Comparison of ENCODE assay signal across 17 cellular contexts in the genomic region with DNA sequence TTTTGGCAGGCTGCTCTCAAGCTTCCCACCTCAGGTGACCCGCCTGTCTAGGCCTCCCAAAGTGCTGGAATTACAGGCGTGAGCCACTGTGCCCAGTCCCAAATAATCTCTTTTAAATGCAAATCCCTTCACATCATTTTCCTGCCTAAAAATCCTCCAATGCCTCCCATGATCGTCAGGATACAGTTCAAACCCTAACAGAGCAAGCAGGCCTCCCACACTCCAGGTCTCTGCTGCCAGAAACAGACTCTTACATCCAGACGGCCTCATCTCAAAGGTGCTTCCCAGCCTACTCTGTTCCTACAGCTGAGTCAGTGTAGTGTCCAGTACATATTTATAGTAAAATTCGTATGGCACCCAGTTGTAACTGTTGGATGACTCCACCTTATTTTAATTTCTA. TPM values are rescaled to one million over a fixed set of nuclear protein-coding genes. Genes with fewer than 3 reads are reported as not detected.
A peak's percentile ranks its signal among the peaks of the same experiment; 100 is the strongest.
DNase-seq lines count a peak whose midpoint lies in the region; ATAC-seq lines count a peak whose summit lies in the region.
"Had no signal": no experiment of that assay in that cellular context is flagged by ENCODE, and none has a peak within 500 bp of the region (broad histone marks: within the 10 kb centered on the region; RNA-seq: fewer than 3 reads in every experiment).

No MANE protein-coding gene starts in this region.

- ATAC-seq in activated naive CD8-positive, alpha-beta T cell treated with anti-CD3 and anti-CD28 coated beads, Interleukin-2, amount 50 U/mL, for 24 hours: no peak
- ATAC-seq in T-helper 17 cell (no peak), left lobe of liver (no peak), HG03469 (IDR thresholded peaks at IDR 0.05; ENCODE audit: unreplicated experiment) (no peak)
- no peak for ATAC-seq in natural killer cell treated with Interleukin-12 subunit alpha and Interleukin-12 subunit beta and Interleukin-15 and Interleukin-18, amount 100 ng/mL, for 72 hours
- ATAC-seq: GM12878, GM23338 had no signal

- no peaks in the 10 kb centered on the region for H3K9me3 Mint-ChIP-seq in activated naive CD8-positive, alpha-beta T cell treated with anti-CD3 and anti-CD28 coated beads, Interleukin-2, amount 50 U/mL, for 24 hours
- H3K9me3 Mint-ChIP-seq in activated naive CD8-positive, alpha-beta T cell treated with anti-CD3 and anti-CD28 coated beads for 36 hours: no peaks in the 10 kb centered on the region
- no peaks in the 10 kb centered on the region for H3K9me3 Mint-ChIP-seq in natural killer cell treated with Interleukin-12 subunit alpha and Interleukin-12 subunit beta and Interleukin-15 and Interleukin-18, amount 100 ng/mL, for 72 hours
- H3K9me3 Mint-ChIP-seq: CD4-positive, alpha-beta T cell; GM23338 had no signal

- H3K4me1 Mint-ChIP-seq in activated naive CD8-positive, alpha-beta T cell treated with anti-CD3 and anti-CD28 coated beads, Interleukin-2, amount 50 U/mL, for 24 hours: peaks cover 24% of the 10 kb centered on the region
- H3K4me1 Mint-ChIP-seq in activated naive CD8-positive, alpha-beta T cell treated with anti-CD3 and anti-CD28 coated beads for 36 hours: peaks cover 19% of the 10 kb centered on the region
- H3K4me1 Mint-ChIP-seq in T-helper 17 cell: peaks cover 13% of the 10 kb centered on the region
- H3K4me1 Mint-ChIP-seq in natural killer cell treated with Interleukin-12 subunit alpha and Interleukin-12 subunit beta and Interleukin-15 and Interleukin-18, amount 100 ng/mL, for 72 hours (ENCODE audit: low read depth in 2 of 2): peaks cover 0 to 4% of the 10 kb centered on the region in 2 donors
- H3K4me1 Mint-ChIP-seq: GM23338 had no signal

- H3K9me3 ChIP-seq in T-helper 17 cell (ENCODE audit: control insufficient read depth, low read length, poor library complexity, severe bottlenecking): no peaks in the 10 kb centered on the region

- DNase-seq in activated naive CD8-positive, alpha-beta T cell treated with anti-CD3 and anti-CD28 coated beads, Interleukin-2, amount 50 U/mL, for 24 hours: no peak
- no peak for DNase-seq in activated naive CD8-positive, alpha-beta T cell treated with anti-CD3 and anti-CD28 coated beads for 36 hours
- DNase-seq in T-helper 17 cell (no peak), left lobe of liver (ENCODE audit: low spot score) (peak; percentile 15), cortex of kidney (lab: John Stamatoyannopoulos, UW) (no peak)
- no peak for DNase-seq in natural killer cell treated with Interleukin-12 subunit alpha and Interleukin-12 subunit beta and Interleukin-15 and Interleukin-18, amount 100 ng/mL, for 72 hours (ENCODE audit: low spot score)
- DNase-seq: C1 segment of cervical spinal cord; Calu3; CD4-positive, alpha-beta T cell; DMS 273 treated with DMSO at 0.1 percent for 48 hours; DMS79; H7 had no signal

- H3K27ac Mint-ChIP-seq in activated naive CD8-positive, alpha-beta T cell treated with anti-CD3 and anti-CD28 coated beads, Interleukin-2, amount 50 U/mL, for 24 hours: peak overlapping the region; percentile 19
- no peak overlapping the region for H3K27ac Mint-ChIP-seq in activated naive CD8-positive, alpha-beta T cell treated with anti-CD3 and anti-CD28 coated beads for 36 hours
- H3K27ac Mint-ChIP-seq in T-helper 17 cell: peak overlapping the region; percentile 9
- no peak overlapping the region for H3K27ac Mint-ChIP-seq in natural killer cell treated with Interleukin-12 subunit alpha and Interleukin-12 subunit beta and Interleukin-15 and Interleukin-18, amount 100 ng/mL, for 72 hours
- H3K27ac Mint-ChIP-seq: B cell; CD4-positive, alpha-beta T cell; GM23338 had no signal

- H3K4me3 Mint-ChIP-seq in activated naive CD8-positive, alpha-beta T cell treated with anti-CD3 and anti-CD28 coated beads, Interleukin-2, amount 50 U/mL, for 24 hours: no peak overlapping the region
- no peak overlapping the region for H3K4me3 Mint-ChIP-seq in activated naive CD8-positive, alpha-beta T cell treated with anti-CD3 and anti-CD28 coated beads for 36 hours
- no peak overlapping the region for H3K4me3 Mint-ChIP-seq in T-helper 17 cell
- no peak overlapping the region for H3K4me3 Mint-ChIP-seq in natural killer cell treated with Interleukin-12 subunit alpha and Interleukin-12 subunit beta and Interleukin-15 and Interleukin-18, amount 100 ng/mL, for 72 hours
- H3K4me3 Mint-ChIP-seq: B cell; CD4-positive, alpha-beta T cell; GM23338 had no signal

- peaks cover 4% of the 10 kb centered on the region for H3K36me3 Mint-ChIP-seq in activated naive CD8-positive, alpha-beta T cell treated with anti-CD3 and anti-CD28 coated beads, Interleukin-2, amount 50 U/mL, for 24 hours (ENCODE audit: low read depth)
- H3K36me3 Mint-ChIP-seq in activated naive CD8-positive, alpha-beta T cell treated with anti-CD3 and anti-CD28 coated beads for 36 hours: peaks cover 6% of the 10 kb centered on the region
- H3K36me3 Mint-ChIP-seq in T-helper 17 cell (ENCODE audit: low read depth): peaks cover 7% of the 10 kb centered on the region
- no peaks in the 10 kb centered on the region for H3K36me3 Mint-ChIP-seq in natural killer cell treated with Interleukin-12 subunit alpha and Interleukin-12 subunit beta and Interleukin-15 and Interleukin-18, amount 100 ng/mL, for 72 hours

- no peaks in the 10 kb centered on the region for H3K27me3 Mint-ChIP-seq in activated naive CD8-positive, alpha-beta T cell treated with anti-CD3 and anti-CD28 coated beads, Interleukin-2, amount 50 U/mL, for 24 hours
- H3K27me3 Mint-ChIP-seq in activated naive CD8-positive, alpha-beta T cell treated with anti-CD3 and anti-CD28 coated beads for 36 hours: no peaks in the 10 kb centered on the region
- H3K27me3 Mint-ChIP-seq in T-helper 17 cell: no peaks in the 10 kb centered on the region
- H3K27me3 Mint-ChIP-seq in natural killer cell treated with Interleukin-12 subunit alpha and Interleukin-12 subunit beta and Interleukin-15 and Interleukin-18, amount 100 ng/mL, for 72 hours: no peaks in the 10 kb centered on the region
- H3K27me3 Mint-ChIP-seq: B cell; CD4-positive, alpha-beta T cell had no signal

RNA-seq across cellular contexts. Expression of a gene that starts 8.3 kb away (rescaled TPM):
- 10 to 100 TPM; 18.6 to 20.5 TPM for total RNA-seq in activated naive CD8-positive, alpha-beta T cell treated with anti-CD3 and anti-CD28 coated beads for 36 hours
- total RNA-seq in T-helper 17 cell (10 to 100 TPM; 17.1 to 17.5 TPM), left lobe of liver (21.4 TPM)
- 10 to 100 TPM; 13.7 to 16.3 TPM for total RNA-seq in natural killer cell treated with Interleukin-12 subunit alpha and Interleukin-12 subunit beta and Interleukin-15 and Interleukin-18, amount 100 ng/mL, for 72 hours

RNA-seq across cellular contexts. Expression of a gene that starts 9.0 kb away (rescaled TPM):
- 100 to 1,000 TPM; 235 to 239 TPM for total RNA-seq in activated naive CD8-positive, alpha-beta T cell treated with anti-CD3 and anti-CD28 coated beads for 36 hours
- 10 to 100 TPM; 60.6 to 63.6 TPM for total RNA-seq in T-helper 17 cell
- 49.5 TPM for total RNA-seq in left lobe of liver
- 100 to 1,000 TPM; 204 to 263 TPM for total RNA-seq in natural killer cell treated with Interleukin-12 subunit alpha and Interleukin-12 subunit beta and Interleukin-15 and Interleukin-18, amount 100 ng/mL, for 72 hours

RNA-seq across cellular contexts. Expression of a gene that starts 20.3 kb away (rescaled TPM):
- 100 to 1,000 TPM; 105 to 111 TPM for total RNA-seq in activated naive CD8-positive, alpha-beta T cell treated with anti-CD3 and anti-CD28 coated beads for 36 hours
- total RNA-seq in T-helper 17 cell: 10 to 100 TPM; 69.2 to 76.0 TPM
- 31.4 TPM for total RNA-seq in left lobe of liver
- total RNA-seq in natural killer cell treated with Interleukin-12 subunit alpha and Interleukin-12 subunit beta and Interleukin-15 and Interleukin-18, amount 100 ng/mL, for 72 hours: 100 to 1,000 TPM; 130 to 148 TPM

RNA-seq across cellular contexts. Expression of a gene that starts 20.6 kb away (rescaled TPM):
- 10 to 100 TPM; 44.0 to 45.5 TPM for total RNA-seq in activated naive CD8-positive, alpha-beta T cell treated with anti-CD3 and anti-CD28 coated beads for 36 hours
- total RNA-seq in T-helper 17 cell (10 to 100 TPM; 42.2 to 48.9 TPM), left lobe of liver (33.6 TPM)
- 10 to 100 TPM; 43.6 to 51.4 TPM for total RNA-seq in natural killer cell treated with Interleukin-12 subunit alpha and Interleukin-12 subunit beta and Interleukin-15 and Interleukin-18, amount 100 ng/mL, for 72 hours

RNA-seq across cellular contexts. Expression of a gene that starts 34.9 kb away (rescaled TPM):
- total RNA-seq in activated naive CD8-positive, alpha-beta T cell treated with anti-CD3 and anti-CD28 coated beads for 36 hours: not detected
- total RNA-seq in T-helper 17 cell: not detected
- total RNA-seq in left lobe of liver: not detected
- not detected for total RNA-seq in natural killer cell treated with Interleukin-12 subunit alpha and Interleukin-12 subunit beta and Interleukin-15 and Interleukin-18, amount 100 ng/mL, for 72 hours
- total RNA-seq: B cell; Calu3; CD4-positive, alpha-beta T cell; G401; GM12878; GM23338; H7 had no signal

Comparison
In these comparisons a context has a peak if more than half of its experiments do, and no peak if none do; other contexts are left out.
1. H3K27ac Mint-ChIP-seq: peak in activated naive CD8-positive, alpha-beta T cell treated with anti-CD3 and anti-CD28 coated beads, Interleukin-2, amount 50 U/mL, for 24 hours (single experiment) and T-helper 17 cell (single experiment); none in activated naive CD8-positive, alpha-beta T cell treated with anti-CD3 and anti-CD28 coated beads for 36 hours (single experiment) and natural killer cell treated with Interleukin-12 subunit alpha and Interleukin-12 subunit beta and Interleukin-15 and Interleukin-18, amount 100 ng/mL, for 72 hours (0 of 2).